In the genomic region with DNA sequence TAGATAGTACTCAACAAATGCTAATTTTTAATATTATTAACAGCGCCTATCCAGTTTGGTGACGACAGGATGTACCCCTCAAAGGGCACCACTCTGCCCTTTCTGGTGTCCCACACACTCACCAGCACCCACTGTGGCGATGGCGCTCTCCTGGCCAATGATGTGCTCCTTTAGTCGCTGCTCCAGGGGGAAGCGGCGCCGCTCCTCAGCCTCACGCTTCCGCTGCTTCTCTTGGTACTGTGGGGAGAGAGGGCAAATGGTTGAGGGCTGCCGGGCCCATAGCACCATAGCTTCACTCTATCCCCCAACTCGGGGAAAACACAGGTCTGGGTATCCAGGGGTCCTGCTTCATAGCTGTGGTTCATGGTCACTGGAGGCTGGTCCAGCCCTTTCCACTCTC, we compare ENCODE assay signal across 17 cellular contexts.
DNase-seq lines count a peak whose midpoint lies in the region; ATAC-seq lines count a peak whose summit lies in the region.
"Had no signal": no experiment of that assay in that cellular context is flagged by ENCODE, and none has a peak within 500 bp of the region (broad histone marks: within the 10 kb centered on the region; RNA-seq: fewer than 3 reads in every experiment).

No MANE protein-coding gene starts in this region.

- no peak overlapping the region for H3K27ac ChIP-seq in trophoblast cell (ENCODE audit: low read depth, low read length)
- H3K27ac ChIP-seq: BLaER1 had no signal

- peak overlapping the region; percentile 27 for H2BK12ac ChIP-seq in trophoblast cell (ENCODE audit: low read length)

- H3K27me3 ChIP-seq in trophoblast cell (ENCODE audit: insufficient read depth, low read length): no peaks in the 10 kb centered on the region
- H3K27me3 ChIP-seq: BE2C, BLaER1 had no signal

- DNase-seq in T-helper 17 cell (no peak), trophoblast cell (no peak)
- DNase-seq in activated naive CD4-positive, alpha-beta T cell (lab: John Stamatoyannopoulos, UW): no peak
- DNase-seq: 8988T; ACHN; BE2C; C1 segment of cervical spinal cord; CD4-positive, alpha-beta memory T cell; CD4-positive, CD25-positive, alpha-beta regulatory T cell; CD8-positive, alpha-beta memory T cell; COR-L47; DMS79 treated with DMSO at 0.1 percent for 48 hours; GF-D8 had no signal

- H3K27me3 Mint-ChIP-seq in T-helper 17 cell: no peaks in the 10 kb centered on the region
- H3K27me3 Mint-ChIP-seq: CD4-positive, alpha-beta memory T cell; CD4-positive, CD25-positive, alpha-beta regulatory T cell; CD8-positive, alpha-beta memory T cell had no signal

- H4K91ac ChIP-seq in trophoblast cell (ENCODE audit: low read depth, low read length): peak overlapping the region; percentile 19

- H4K8ac ChIP-seq in trophoblast cell (ENCODE audit: low read depth, low read length): no peak overlapping the region

- peaks cover 13% of the 10 kb centered on the region for H3K36me3 Mint-ChIP-seq in T-helper 17 cell (ENCODE audit: low read depth)

- H2AFZ ChIP-seq in trophoblast cell (ENCODE audit: insufficient read depth, low read length, poor library complexity): no peak overlapping the region

- peak overlapping the region; percentile 34 for H3K27ac Mint-ChIP-seq in T-helper 17 cell
- H3K27ac Mint-ChIP-seq: CD14-positive monocyte had no signal

- peaks cover 13 to 24% of the 10 kb centered on the region in 2 experiments for H3K36me3 ChIP-seq in trophoblast cell (ENCODE audit: control insufficient read depth in 1 of 2, insufficient read depth in 2 of 2, low read length in 2 of 2)

- H3K79me1 ChIP-seq in trophoblast cell (ENCODE audit: low read length): no peaks in the 10 kb centered on the region

- no CpG with 5 or more reads among the region's 12 CpGs for WGBS in trophoblast cell (ENCODE audit: extremely low coverage, insufficient coverage, insufficient read length)

- H3K79me2 ChIP-seq in trophoblast cell (ENCODE audit: control insufficient read depth, insufficient read depth, low read length, poor library complexity): no peaks in the 10 kb centered on the region

- no peak overlapping the region for H3K9ac ChIP-seq in trophoblast cell (ENCODE audit: low read length)
- H3K9ac ChIP-seq: BLaER1 had no signal

- no peak overlapping the region for H2BK5ac ChIP-seq in trophoblast cell (ENCODE audit: low read depth, low read length, poor library complexity)

- no peak overlapping the region for H3K18ac ChIP-seq in trophoblast cell (ENCODE audit: low read length)

- H3K4ac ChIP-seq in trophoblast cell (ENCODE audit: low read depth, low read length): no peak overlapping the region

- no peak for ATAC-seq in T-helper 17 cell
- no peak for ATAC-seq in GM18870 (IDR thresholded peaks at IDR 0.05; ENCODE audit: unreplicated experiment)
- ATAC-seq in HG03175 (IDR thresholded peaks at IDR 0.05; ENCODE audit: unreplicated experiment): no peak

- no peak overlapping the region for H2AK5ac ChIP-seq in trophoblast cell (ENCODE audit: low read length)

- no peak overlapping the region for H3K4me3 ChIP-seq in trophoblast cell (ENCODE audit: low read depth, low read length)
- H3K4me3 ChIP-seq: BLaER1 had no signal

- no peak overlapping the region for H3K4me2 ChIP-seq in trophoblast cell (ENCODE audit: low read length)
- H3K4me2 ChIP-seq: BLaER1 had no signal

- H3K9me3 ChIP-seq in T-helper 17 cell (ENCODE audit: control insufficient read depth, low read length, poor library complexity, severe bottlenecking) (no peaks in the 10 kb centered on the region), trophoblast cell (ENCODE audit: insufficient read depth, low read depth, low read length) (peaks cover 1% of the 10 kb centered on the region)
- H3K9me3 ChIP-seq: BE2C, BLaER1 had no signal

- no peak overlapping the region for H4K12ac ChIP-seq in trophoblast cell (ENCODE audit: low read depth, low read length)

- H2BK120ac ChIP-seq in trophoblast cell (ENCODE audit: insufficient read depth, low read length, poor library complexity): no peak overlapping the region

- peaks cover 11 to 14% of the 10 kb centered on the region in 2 experiments for H3K4me1 ChIP-seq in trophoblast cell (ENCODE audit: control insufficient read depth in 1 of 2, insufficient read depth in 2 of 2, low read length in 2 of 2)

- H3K14ac ChIP-seq in trophoblast cell (ENCODE audit: low read length): no peak overlapping the region

- no peak overlapping the region for H3K4me3 Mint-ChIP-seq in T-helper 17 cell
- H3K4me3 Mint-ChIP-seq: CD14-positive monocyte; CD4-positive, CD25-positive, alpha-beta regulatory T cell; CD8-positive, alpha-beta memory T cell had no signal

- H3K23ac ChIP-seq in trophoblast cell (ENCODE audit: low read length): no peak overlapping the region

- H3K4me1 Mint-ChIP-seq in T-helper 17 cell: peaks cover 9% of the 10 kb centered on the region
- H3K4me1 Mint-ChIP-seq: CD14-positive monocyte; CD4-positive, alpha-beta memory T cell; CD4-positive, CD25-positive, alpha-beta regulatory T cell; CD8-positive, alpha-beta memory T cell had no signal
